10 cellular contexts compared by ENCODE assay signal in the genomic region with DNA sequence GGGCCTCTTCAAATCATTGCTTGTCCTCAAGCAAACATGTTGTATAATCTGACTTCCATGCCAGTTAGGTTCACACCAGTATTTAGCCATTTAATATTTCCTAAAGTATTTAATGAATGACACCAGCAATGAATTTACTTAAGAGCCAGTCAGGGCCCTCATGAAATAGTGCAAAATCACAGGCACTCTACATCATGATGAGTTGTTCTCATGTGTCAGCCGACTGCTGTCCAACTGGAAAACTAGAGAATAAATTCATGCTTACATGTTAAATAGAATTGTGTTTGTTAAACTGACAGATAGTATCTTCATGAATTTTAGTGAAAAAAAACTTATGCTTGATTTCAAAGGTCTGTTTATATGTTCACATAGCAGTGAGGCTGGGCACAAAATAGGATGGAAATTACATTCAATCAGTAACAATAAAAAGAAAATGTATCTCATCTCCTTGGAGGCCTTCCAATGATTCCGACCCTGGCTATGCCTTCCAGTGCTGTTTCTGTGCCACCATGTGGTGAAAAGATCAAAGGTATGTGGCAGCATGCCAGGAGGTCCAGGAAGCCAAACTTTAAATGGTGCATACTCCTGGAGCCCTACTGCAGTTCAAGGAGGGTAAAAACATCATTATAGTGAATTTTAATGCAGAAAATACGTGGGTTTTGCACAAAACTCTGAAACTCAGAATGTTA. TPM values are rescaled to one million over a fixed set of nuclear protein-coding genes. Genes with fewer than 3 reads are reported as not detected.
DNase-seq lines count a peak whose midpoint lies in the region; ATAC-seq and TF ChIP-seq lines count a peak whose summit lies in the region.
"Had no signal": no experiment of that assay in that cellular context is flagged by ENCODE, and none has a peak within 500 bp of the region (broad histone marks: within the 10 kb centered on the region; RNA-seq: fewer than 3 reads in every experiment).

No MANE protein-coding gene starts in this region.

- peak; percentile 71 for DNase-seq in HS-27A (ENCODE audit: low read depth)
- peak; percentile 61 to 88 for DNase-seq in NCI-H446 (lab: John Stamatoyannopoulos, UW)
- DNase-seq in epithelial cell of esophagus (ENCODE audit: low read depth): peak; percentile 44
- peak; percentile 55 for DNase-seq in renal cortical epithelial cell (ENCODE audit: low read depth)
- no peak for DNase-seq in NCI-H2227 treated with DMSO at 0.1 percent for 48 hours (lab: John Stamatoyannopoulos, UW)
- no peak for DNase-seq in HPDE6-E6E7 (ENCODE audit: extremely low spot score)
- DNase-seq in NCI-H510A treated with DMSO at 0.1 percent for 48 hours (lab: John Stamatoyannopoulos, UW): no peak

- no peak for ATAC-seq in GM19395 (IDR thresholded peaks at IDR 0.05; ENCODE audit: unreplicated experiment)
- ATAC-seq: Panc1; stimulated activated memory B cell treated with anti-CD40 and anti-IgM and Interleukin-4, amounts not matched to agents 10 μg/mL and 1 μg/mL and 100 μg/mL, for 72 hours had no signal

- no peak overlapping the region for H3K4me3 ChIP-seq in epithelial cell of esophagus (ENCODE audit: low read length)

- TF ChIP-seq CTCF in epithelial cell of esophagus (IDR thresholded peaks at IDR 0.05; ENCODE audit: insufficient read depth, low read depth, low read length, missing control alignments): peak; percentile 19

RNA-seq across cellular contexts. Expression of a gene that starts 45.2 kb away (rescaled TPM):
- total RNA-seq in renal cortical epithelial cell: 161 and 264 TPM in 2 replicates

Comparison
In these comparisons a context has a peak if more than half of its experiments do, and no peak if none do; other contexts are left out.
1. DNase-seq: peak in HS-27A (single experiment), NCI-H446 (2 of 2), epithelial cell of esophagus (single experiment) and renal cortical epithelial cell (single experiment); none in NCI-H2227 treated with DMSO at 0.1 percent for 48 hours (single experiment), HPDE6-E6E7 (single experiment) and NCI-H510A treated with DMSO at 0.1 percent for 48 hours (single experiment).